ENCODE assay signal across 1 cellular context in genomic region chr7:148334441-148334956, GRCh38.
TF ChIP-seq lines count a peak whose summit lies in the region.

No MANE protein-coding gene starts in this region.

TF ChIP-seq in HEK293T, 16 proteins besides CTCF, POLR2A, EP300 and RAD21 (continued from another document):
- TF ChIP-seq SP1 (IDR thresholded peaks at IDR 0.05), result no peak
